In genomic region chr14:58198086-58198485, GRCh38 we compare ENCODE assay signal across 10 cellular contexts.
"Had no signal": no experiment of that assay in that cellular context is flagged by ENCODE, and none has a peak within 500 bp of the region (broad histone marks: within the 10 kb centered on the region; RNA-seq: fewer than 3 reads in every experiment).

No MANE protein-coding gene starts in this region.

- ATAC-seq: gastrocnemius medialis, left ventricle myocardium superior had no signal

- FAIRE-seq: kidney had no signal

- DNase-seq: activated CD8-positive, alpha-beta memory T cell treated with anti-CD3 and anti-CD28 coated beads, Interleukin-2, amount 50 U/mL, for 48 hours; activated effector memory CD4-positive, alpha-beta T cell treated with anti-CD3 and anti-CD28 coated beads, Interleukin-2, amount 50 U/mL, for 16 hours; cortex of kidney; effector CD8-positive, alpha-beta T cell; gastrocnemius medialis; kidney; left ventricle myocardium superior; mesenchymal stem cell; posterior cingulate gyrus; tibial artery had no signal
